ENCODE assay signal across 19 cellular contexts in genomic region chr21:41337515-41337914, GRCh38. TPM values are rescaled to one million over a fixed set of nuclear protein-coding genes. Genes with fewer than 3 reads are reported as not detected.
DNase-seq lines count a peak whose midpoint lies in the region; ATAC-seq, FAIRE-seq and TF ChIP-seq lines count a peak whose summit lies in the region.
"Had no signal": no experiment of that assay in that cellular context is flagged by ENCODE, and none has a peak within 500 bp of the region (broad histone marks: within the 10 kb centered on the region; RNA-seq: fewer than 3 reads in every experiment).

No MANE protein-coding gene starts in this region.

- POLR2A ChIA-PET in HepG2 (lab: Yijun Ruan, JAX) (interaction anchor here (1.0 kb wide), 1 partner anchor 14 kb away, joined by 3 read pairs; no protein-coding TSS in a partner anchor), H1 (lab: Charles Lee; ENCODE audit: partially characterized antibody) (interaction anchor here (1.2 kb wide), 1 partner anchor 11 kb away, joined by 3 read pairs; no protein-coding TSS in a partner anchor)

- H4K91ac ChIP-seq in H1 (replicated peaks; ENCODE audit: insufficient read length, low read length) = peak overlapping the region; percentile 29
- H4K91ac ChIP-seq in neuronal stem cell (ENCODE audit: low read depth, low read length, poor library complexity) = no peak overlapping the region

- H3K27ac ChIP-seq in HepG2 (ENCODE audit: extremely low read length, insufficient read depth, low read length) = no peak overlapping the region
- H3K27ac ChIP-seq in right lobe of liver = no peak overlapping the region
- H3K27ac ChIP-seq in H1 (ENCODE audit: low read depth, low read length) = no peak overlapping the region
- no peak overlapping the region for H3K27ac ChIP-seq in neuronal stem cell (replicated peaks; ENCODE audit: low read length)
- H3K27ac ChIP-seq: BLaER1 treated with 17β-estradiol and CSF1 and Interleukin-3, amounts not matched to agents 10 nM and 100 nM; HL-60 had no signal

- no peak for TF ChIP-seq RAD21 in HepG2 (CRISPR knock-in tag; IDR thresholded peaks at IDR 0.05)
- TF ChIP-seq RAD21 in H1 (IDR thresholded peaks at IDR 0.05 in 1 of 2, conservative IDR thresholded peaks at IDR 0.05 in 1 of 2; ENCODE audit: low read depth in 2 of 2, low read length in 2 of 2) = no peak

- peak overlapping the region; percentile 99 for H2AK5ac ChIP-seq in H1 (ENCODE audit: low read depth, low read length)
- no peak overlapping the region for H2AK5ac ChIP-seq in neuronal stem cell (ENCODE audit: low read depth, low read length)

- no peak overlapping the region for H3K27ac Mint-ChIP-seq in T-helper 2 cell treated with Interferon-gamma antibody and Interleukin-4, amounts not matched to agents 5 μg/mL and 100 μg/mL, for 36 hours
- H3K27ac Mint-ChIP-seq: CD4-positive, CD25-positive, alpha-beta regulatory T cell; HFFc6; IgD-negative memory B cell had no signal

- no peak overlapping the region for H4K5ac ChIP-seq in H1 (ENCODE audit: insufficient read length, low read depth, low read length)

- WGBS in HepG2 (ENCODE audit: low lambda C conversion rate) = 98% methylated on average over 3 of the region's 3 CpGs
- WGBS in right lobe of liver (ENCODE audit: insufficient coverage, low coverage, low lambda C conversion rate, missing lambda C conversion rate) = 86% methylated on average over 3 of the region's 3 CpGs
- WGBS in H1 (ENCODE audit: extremely low coverage in 1 of 2, insufficient coverage in 1 of 2, insufficient read length in 1 of 2, insufficient replicate concordance in 2 of 2, low coverage in 1 of 2, low lambda C conversion rate in 2 of 2, missing lambda C conversion rate in 1 of 2), 2 experiments = 93% methylated on average over 3 of the region's 3 CpGs; no CpG with 5 or more reads in 1 of the 2 experiments
- 100% methylated on average over 1 of the region's 3 CpGs; no CpG with 5 or more reads in 1 of the 2 donors for WGBS in neuronal stem cell (ENCODE audit: extremely low coverage in 2 of 2, insufficient read length in 2 of 2, insufficient replicate concordance in 1 of 2), 2 donors

- FAIRE-seq in HepG2 (lab: Jason Lieb, UNC) = no peak
- peak; percentile 7 for FAIRE-seq in H1 (lab: Jason Lieb, UNC)
- FAIRE-seq: GM18507 had no signal

- H3K4me1 Mint-ChIP-seq in T-helper 2 cell treated with Interferon-gamma antibody and Interleukin-4, amounts not matched to agents 5 μg/mL and 100 μg/mL, for 36 hours (ENCODE audit: low read depth) = no peaks in the 10 kb centered on the region
- H3K4me1 Mint-ChIP-seq: CD4-positive, CD25-positive, alpha-beta regulatory T cell; IgD-negative memory B cell had no signal

- H3K36me3 Mint-ChIP-seq in T-helper 2 cell treated with Interferon-gamma antibody and Interleukin-4, amounts not matched to agents 5 μg/mL and 100 μg/mL, for 36 hours (ENCODE audit: low read depth) = no peaks in the 10 kb centered on the region
- H3K36me3 Mint-ChIP-seq: CD4-positive, CD25-positive, alpha-beta regulatory T cell had no signal

- H2BK20ac ChIP-seq in H1 (ENCODE audit: low read length) = no peak overlapping the region

- H3K18ac ChIP-seq in H1 (ENCODE audit: extremely low read depth, low read length) = no peak overlapping the region
- no peak overlapping the region for H3K18ac ChIP-seq in neuronal stem cell (ENCODE audit: low read length)

- TF ChIP-seq EP300 in HepG2 (IDR thresholded peaks at IDR 0.05; ENCODE audit: low read depth in 2 of 2, low read length in 2 of 2) (no peak), HepG2 (CRISPR knock-in tag; IDR thresholded peaks at IDR 0.05; ENCODE audit: borderline replicate concordance) (no peak), H1 (IDR thresholded peaks at IDR 0.05; ENCODE audit: borderline replicate concordance in 1 of 2, low read depth in 2 of 2, low read length in 2 of 2) (no peak)

- H3K4me3 Mint-ChIP-seq in T-helper 2 cell treated with Interferon-gamma antibody and Interleukin-4, amounts not matched to agents 5 μg/mL and 100 μg/mL, for 36 hours = no peak overlapping the region
- H3K4me3 Mint-ChIP-seq: CD4-positive, CD25-positive, alpha-beta regulatory T cell; HFFc6; IgD-negative memory B cell had no signal

- H2BK15ac ChIP-seq in H1 (ENCODE audit: low read length) = no peak overlapping the region
- no peak overlapping the region for H2BK15ac ChIP-seq in neuronal stem cell (ENCODE audit: low read length)

- in situ Hi-C loops in HepG2 (cut with HindIII; ENCODE audit: extremely low pct_ligation_motif_present, low pct_unique_long_range_greater_than_20kb) = no loop called here

- peaks cover 4% of the 10 kb centered on the region for H3K23me2 ChIP-seq in H1 (ENCODE audit: low read depth, low read length)

- H2AFZ ChIP-seq in HepG2 (ENCODE audit: low read length) (no peak overlapping the region), H1 (ENCODE audit: low read length) (no peak overlapping the region), neuronal stem cell (ENCODE audit: low read length) (no peak overlapping the region)

- TF ChIP-seq CTCF in HepG2 (CRISPR knock-in tag; IDR thresholded peaks at IDR 0.05) (no peak), right lobe of liver (IDR thresholded peaks at IDR 0.05) (no peak), H1 (IDR thresholded peaks at IDR 0.05; ENCODE audit: control extremely low read depth in 1 of 3, insufficient read depth in 1 of 3, low read depth in 1 of 3, low read length in 3 of 3) (no peak)

- CTCF ChIA-PET in HepG2 (lab: Yijun Ruan, JAX; ENCODE audit: low intra/inter-chr PET ratio, low total read pairs) (no interaction called here), H1 (lab: Charles Lee; ENCODE audit: partially characterized antibody) (interaction anchor here (0.9 to 1.5 kb wide), 2 partner anchors 22 to 55 kb away, joined by 3 to 5 read pairs; no protein-coding TSS in a partner anchor)

- H3K9me3 Mint-ChIP-seq in T-helper 2 cell treated with Interferon-gamma antibody and Interleukin-4, amounts not matched to agents 5 μg/mL and 100 μg/mL, for 36 hours = peaks cover 4% of the 10 kb centered on the region

- ATAC-seq in HepG2 (no peak), right lobe of liver (no peak), GM18867 (IDR thresholded peaks at IDR 0.05; ENCODE audit: unreplicated experiment) (no peak)

- H2BK12ac ChIP-seq in H1 (ENCODE audit: low read depth, low read length) (peak overlapping the region; percentile 69; the same call in 1 of the 2 replicates), neuronal stem cell (ENCODE audit: low read length) (no peak overlapping the region)

- intact Hi-C loops in HepG2 (cut with micrococcal nuclease; ENCODE audit: unreplicated experiment) (no loop called here), right lobe of liver (cut with DNase I) (no loop called here)

- H3K79me1 ChIP-seq in H1 (ENCODE audit: low read depth, low read length) = no peaks in the 10 kb centered on the region
- no peaks in the 10 kb centered on the region for H3K79me1 ChIP-seq in neuronal stem cell (ENCODE audit: low read depth, low read length)

- H3K27me3 Mint-ChIP-seq in T-helper 2 cell treated with Interferon-gamma antibody and Interleukin-4, amounts not matched to agents 5 μg/mL and 100 μg/mL, for 36 hours (ENCODE audit: low read depth) = peaks cover 27% of the 10 kb centered on the region

- peaks cover 2 to 48% of the 10 kb centered on the region in 2 experiments; a peak in 4 of 5 replicates for H3K36me3 ChIP-seq in HepG2 (replicated peaks in 1 of 2; ENCODE audit: control insufficient read depth in 1 of 2, insufficient read depth in 2 of 2, low read length in 2 of 2)
- no peaks in the 10 kb centered on the region for H3K36me3 ChIP-seq in right lobe of liver
- H3K36me3 ChIP-seq in H1 (ENCODE audit: control insufficient read depth in 2 of 4, insufficient read depth in 4 of 4, low read length in 3 of 4) = no peaks in the 10 kb centered on the region
- peaks cover 0 to 2% of the 10 kb centered on the region in 2 donors for H3K36me3 ChIP-seq in neuronal stem cell (replicated peaks in 1 of 2; ENCODE audit: control insufficient read depth in 2 of 2, insufficient read depth in 2 of 2, low read length in 2 of 2)
- H3K36me3 ChIP-seq: BLaER1 treated with 17β-estradiol and CSF1 and Interleukin-3, amounts not matched to agents 10 nM and 100 nM; HAP-1 had no signal

- H3K23ac ChIP-seq in H1 (ENCODE audit: insufficient read length) (no peak overlapping the region), neuronal stem cell (ENCODE audit: low read depth, low read length, poor library complexity) (no peak overlapping the region)

- H3K4me3 ChIP-seq in HepG2 (replicated peaks in 1 of 3; ENCODE audit: insufficient read depth in 1 of 3, low read depth in 2 of 3, low read length in 3 of 3) (no peak overlapping the region), right lobe of liver (no peak overlapping the region), H1 (ENCODE audit: extremely low read depth in 1 of 4, insufficient read depth in 2 of 4, low read depth in 3 of 4, low read length in 4 of 4) (no peak overlapping the region), neuronal stem cell (ENCODE audit: low read length in 2 of 2) (peak overlapping the region in 1 of 2 donors; percentile 17)
- H3K4me3 ChIP-seq: BLaER1 treated with 17β-estradiol and CSF1 and Interleukin-3, amounts not matched to agents 10 nM and 100 nM; HAP-1 had no signal

- H4K20me1 ChIP-seq in HepG2 (ENCODE audit: insufficient read depth, low read length) (no peaks in the 10 kb centered on the region), H1 (replicated peaks in 1 of 2; ENCODE audit: control insufficient read depth in 1 of 2, insufficient read depth in 2 of 2, low read length in 2 of 2) (no peaks in the 10 kb centered on the region)
- H4K20me1 ChIP-seq: BLaER1 treated with 17β-estradiol and CSF1 and Interleukin-3, amounts not matched to agents 10 nM and 100 nM had no signal

- H3K14ac ChIP-seq in H1 (ENCODE audit: insufficient read length) (no peak overlapping the region), neuronal stem cell (ENCODE audit: low read length) (peak overlapping the region; percentile 90)

- BruUV-seq in HepG2 (replicated peaks; lab: Mats Ljungman, UMichigan) = no TSS peak

- H3K4me1 ChIP-seq in HepG2 (ENCODE audit: insufficient read depth, low read length) (peaks cover 21% of the 10 kb centered on the region), right lobe of liver (no peaks in the 10 kb centered on the region), H1 (replicated peaks in 1 of 4; ENCODE audit: control insufficient read depth in 3 of 4, insufficient read depth in 4 of 4, low read length in 3 of 4) (no peaks in the 10 kb centered on the region), neuronal stem cell (ENCODE audit: control insufficient read depth in 2 of 2, insufficient read depth in 1 of 2, low read depth in 1 of 2, low read length in 2 of 2) (no peaks in the 10 kb centered on the region)
- H3K4me1 ChIP-seq: HAP-1 had no signal

- H3K56ac ChIP-seq in H1 (replicated peaks; ENCODE audit: insufficient read length, low read depth, low read length) = no peak overlapping the region

- no peak overlapping the region for H2BK120ac ChIP-seq in H1 (replicated peaks; ENCODE audit: low read depth, low read length)
- H2BK120ac ChIP-seq in neuronal stem cell (ENCODE audit: low read depth, low read length) = no peak overlapping the region

- H3K4me2 ChIP-seq in HepG2 (ENCODE audit: low read depth, low read length) = no peak overlapping the region
- no peak overlapping the region for H3K4me2 ChIP-seq in H1 (ENCODE audit: insufficient read depth in 1 of 2, low read depth in 2 of 2, low read length in 2 of 2)
- no peak overlapping the region for H3K4me2 ChIP-seq in neuronal stem cell (ENCODE audit: insufficient read depth, low read length, poor library complexity, severe bottlenecking)

- no peak for DNase-seq in HepG2 (ENCODE audit: low spot score)
- no peak for DNase-seq in right lobe of liver
- DNase-seq in H1 (ENCODE audit: low read depth in 1 of 2, low spot score in 2 of 2) = no peak
- no peak for DNase-seq in neuronal stem cell (ENCODE audit: low spot score)
- no peak for DNase-seq in T-helper 2 cell treated with Interferon-gamma antibody and Interleukin-4, amounts not matched to agents 5 μg/mL and 100 μg/mL, for 36 hours (ENCODE audit: low spot score)
- no peak for DNase-seq in LoVo (ENCODE audit: low spot score)
- DNase-seq: 8988T; ACHN; CD4-positive, CD25-positive, alpha-beta regulatory T cell; DMS53; GF-D8; GOT3; HFFc6 had no signal

- H3K9me3 ChIP-seq in HepG2 (ENCODE audit: low read length) = no peaks in the 10 kb centered on the region; the same call in 1 of the 2 replicates
- no peaks in the 10 kb centered on the region for H3K9me3 ChIP-seq in right lobe of liver
- H3K9me3 ChIP-seq in H1 (ENCODE audit: insufficient read depth in 2 of 2, low read depth in 1 of 2, low read length in 1 of 2) = peaks cover 12 to 21% of the 10 kb centered on the region in 2 experiments
- peaks cover 0 to 8% of the 10 kb centered on the region in 2 donors for H3K9me3 ChIP-seq in neuronal stem cell (replicated peaks in 1 of 2; ENCODE audit: control insufficient read depth in 2 of 2, insufficient read depth in 1 of 2, low read depth in 1 of 2, low read length in 2 of 2)

- H4K8ac ChIP-seq in H1 (ENCODE audit: extremely low read depth, insufficient read depth, low read length) (no peak overlapping the region), neuronal stem cell (ENCODE audit: low read depth, low read length) (no peak overlapping the region)

- H3K79me2 ChIP-seq in HepG2 (ENCODE audit: insufficient read depth, low read length) = peaks cover 27% of the 10 kb centered on the region
- H3K79me2 ChIP-seq in H1 (ENCODE audit: control insufficient read depth in 1 of 2, insufficient read depth in 2 of 2, low read length in 2 of 2) = no peaks in the 10 kb centered on the region

- H2BK5ac ChIP-seq in H1 (ENCODE audit: low read depth, low read length) = peak overlapping the region; percentile 45; the same call in 1 of the 2 replicates
- no peak overlapping the region for H2BK5ac ChIP-seq in neuronal stem cell (ENCODE audit: low read length)

- no peak overlapping the region for H3K9ac ChIP-seq in HepG2 (ENCODE audit: insufficient read depth, low read depth, low read length)
- no peak overlapping the region for H3K9ac ChIP-seq in H1 (replicated peaks in 1 of 4; ENCODE audit: extremely low read depth in 1 of 4, low read depth in 3 of 4, low read length in 3 of 4)
- peak overlapping the region; percentile 70 for H3K9ac ChIP-seq in neuronal stem cell (ENCODE audit: low read depth, low read length, poor library complexity)
- H3K9ac ChIP-seq: BLaER1 treated with 17β-estradiol and CSF1 and Interleukin-3, amounts not matched to agents 10 nM and 100 nM had no signal

- H3K4ac ChIP-seq in H1 (replicated peaks; ENCODE audit: insufficient read length, low read depth, low read length) (no peak overlapping the region), neuronal stem cell (ENCODE audit: low read length) (no peak overlapping the region)

- TF ChIP-seq POLR2A in HepG2 (IDR thresholded peaks at IDR 0.05; ENCODE audit: insufficient read depth in 1 of 2, low read depth in 2 of 2, low read length in 2 of 2) (no peak), right lobe of liver (IDR thresholded peaks at IDR 0.05) (no peak), H1 (IDR thresholded peaks at IDR 0.05; ENCODE audit: control extremely low read depth in 1 of 2, low read depth in 2 of 2, low read length in 2 of 2) (no peak)

- no peaks in the 10 kb centered on the region for H3K27me3 ChIP-seq in HepG2 (ENCODE audit: control insufficient read depth in 1 of 2, insufficient read depth in 2 of 2, low read length in 2 of 2)
- H3K27me3 ChIP-seq in right lobe of liver = no peaks in the 10 kb centered on the region
- H3K27me3 ChIP-seq in H1 (replicated peaks in 1 of 4; ENCODE audit: control insufficient read depth in 3 of 4, extremely low read depth in 1 of 4, insufficient read depth in 3 of 4, low read length in 3 of 4) = no peaks in the 10 kb centered on the region
- no peaks in the 10 kb centered on the region for H3K27me3 ChIP-seq in neuronal stem cell (ENCODE audit: control insufficient read depth in 3 of 3, insufficient read depth in 3 of 3, low read depth in 1 of 3, low read length in 3 of 3)
- H3K27me3 ChIP-seq: BLaER1 treated with 17β-estradiol and CSF1 and Interleukin-3, amounts not matched to agents 10 nM and 100 nM had no signal

RNA-seq across cellular contexts. Expression of gene FAM3B, which starts 20.9 kb away (rescaled TPM):
- 41.9 and 62.0 TPM in 2 replicates for total RNA-seq in HepG2 (2016; rRNA removed; fragmentation: Illumina TruSeq; extraction: Trizol)
- total RNA-seq in HepG2 (2016; cell fraction: cytosol; rRNA removed; fragmentation: Illumina TruSeq; extraction: Trizol; ENCODE audit: low read depth) = 39.6 and 40.5 TPM in 2 replicates
- 44.1 and 62.5 TPM in 2 replicates for total RNA-seq in HepG2 (2016; cell fraction: insoluble cytoplasmic fraction; rRNA removed; fragmentation: Illumina TruSeq; extraction: Trizol)
- 34.8 and 38.7 TPM in 2 replicates for total RNA-seq in HepG2 (2016; cell fraction: membrane; rRNA removed; fragmentation: Illumina TruSeq; extraction: Trizol)
- 51.9 and 55.6 TPM in 2 replicates for total RNA-seq in HepG2 (2016; cell fraction: nucleus; rRNA removed; fragmentation: Illumina TruSeq; extraction: Trizol)
- polyA plus RNA-seq in HepG2 (2011; rRNA removed) = 43.6 and 46.5 TPM in 2 replicates
- polyA plus RNA-seq in HepG2 (2011; cell fraction: cytosol; rRNA removed) = 35.5 and 35.6 TPM in 2 replicates
- polyA plus RNA-seq in HepG2 (2011; cell fraction: nucleus; rRNA removed) = 32.7 and 33.7 TPM in 2 replicates
- polyA plus RNA-seq in HepG2 (2012) = 27.9 and 41.5 TPM in 2 replicates
- 38.5 and 45.0 TPM in 2 replicates for polyA plus RNA-seq in HepG2 (2016; cell fraction: cytosol; fragmentation: Illumina TruSeq; extraction: Trizol; ENCODE audit: low read depth)
- 40.2 and 42.4 TPM in 2 replicates for polyA plus RNA-seq in HepG2 (2016; cell fraction: insoluble cytoplasmic fraction; fragmentation: Illumina TruSeq; extraction: Trizol; ENCODE audit: low read depth)
- 30.8 and 35.2 TPM in 2 replicates for polyA plus RNA-seq in HepG2 (2016; cell fraction: membrane; fragmentation: Illumina TruSeq; extraction: Trizol; ENCODE audit: low read depth)
- 91.4 and 98.1 TPM in 2 replicates for polyA plus RNA-seq in HepG2 (2016; cell fraction: nucleus; fragmentation: Illumina TruSeq; extraction: Trizol; ENCODE audit: insufficient read depth, low read depth)
- polyA minus RNA-seq in HepG2 (2011; rRNA and poly(A)+ RNA removed; ENCODE audit: low replicate concordance) = 36.1 TPM in 1 of 2 replicates, not detected in the other
- 9.9 and 12.2 TPM in 2 replicates for polyA minus RNA-seq in HepG2 (2011; cell fraction: cytosol; rRNA and poly(A)+ RNA removed)
- 15.6 and 18.9 TPM in 2 replicates for polyA minus RNA-seq in HepG2 (2011; cell fraction: nucleus; rRNA and poly(A)+ RNA removed)
- total RNA-seq in right lobe of liver = under 1 TPM in 4 of 6 experiments, not detected in 2; 0.49 to 0.95 (median 0.76) TPM
- total RNA-seq in H1 (2021; fragmentation: NEBNext Ultra II Directional; extraction: Animal tissue kit (Norgen Biotek cat#: 25700)) = 2.0 and 3.1 TPM in 2 replicates
- polyA plus RNA-seq in H1 (2011; rRNA removed) = 2.0 TPM in 2 replicates
- polyA plus RNA-seq in H1 (2011; cell fraction: cytosol; rRNA removed) = 2.7 TPM
- polyA plus RNA-seq in H1 (2011; cell fraction: nucleus; rRNA removed) = 1.2 TPM
- polyA plus RNA-seq in H1 (2012, experiment 1 of 2) = 2.1 to 3.4 TPM (median 2.2 TPM) in 4 replicates
- polyA plus RNA-seq in H1 (2012, experiment 2 of 2) = 1.00 TPM
- 2.0 TPM for polyA plus RNA-seq in H1 (2013, experiment 1 of 2)
- 2.2 TPM for polyA plus RNA-seq in H1 (2013, experiment 2 of 2)
- 1.0 and 3.1 TPM in 2 replicates for polyA minus RNA-seq in H1 (2011; rRNA and poly(A)+ RNA removed)
- polyA minus RNA-seq in H1 (2011; cell fraction: cytosol; rRNA and poly(A)+ RNA removed) = 1.3 TPM
- 1.6 TPM for polyA minus RNA-seq in H1 (2011; cell fraction: nucleus; rRNA and poly(A)+ RNA removed)
- polyA plus RNA-seq in neuronal stem cell (2013, experiment 1 of 2) = not detected
- polyA plus RNA-seq in neuronal stem cell (2013, experiment 2 of 2) = not detected
- total RNA-seq: CD4-positive, CD25-positive, alpha-beta regulatory T cell; HFFc6 had no signal
- polyA plus RNA-seq: CD4-positive, CD25-positive, alpha-beta regulatory T cell; IgD-negative memory B cell had no signal

RNA-seq across cellular contexts. Expression of gene MX2, which starts 24.3 kb away (rescaled TPM):
- total RNA-seq in HepG2 (2016; rRNA removed; fragmentation: Illumina TruSeq; extraction: Trizol) (35.7 and 46.9 TPM in 2 replicates), right lobe of liver (1 to 10 TPM in 4 of 6 experiments, under 1 TPM in 2; 0.49 to 1.9 (median 1.5) TPM)
- total RNA-seq in HepG2 (2016; cell fraction: cytosol; rRNA removed; fragmentation: Illumina TruSeq; extraction: Trizol; ENCODE audit: low read depth) = 13.1 and 13.9 TPM in 2 replicates
- total RNA-seq in HepG2 (2016; cell fraction: insoluble cytoplasmic fraction; rRNA removed; fragmentation: Illumina TruSeq; extraction: Trizol) = 36.0 and 40.4 TPM in 2 replicates
- 49.7 and 53.9 TPM in 2 replicates for total RNA-seq in HepG2 (2016; cell fraction: membrane; rRNA removed; fragmentation: Illumina TruSeq; extraction: Trizol)
- total RNA-seq in HepG2 (2016; cell fraction: nucleus; rRNA removed; fragmentation: Illumina TruSeq; extraction: Trizol) = 22.1 and 28.5 TPM in 2 replicates
- polyA plus RNA-seq in HepG2 (2011; rRNA removed) (24.0 and 26.3 TPM in 2 replicates), H1 (2011; rRNA removed) (2.8 and 3.1 TPM in 2 replicates)
- polyA plus RNA-seq in HepG2 (2011; cell fraction: cytosol; rRNA removed) = 19.7 and 23.1 TPM in 2 replicates
- polyA plus RNA-seq in HepG2 (2011; cell fraction: nucleus; rRNA removed) = 20.8 and 25.8 TPM in 2 replicates
- 21.5 and 22.7 TPM in 2 replicates for polyA plus RNA-seq in HepG2 (2012)
- polyA plus RNA-seq in HepG2 (2016; cell fraction: cytosol; fragmentation: Illumina TruSeq; extraction: Trizol; ENCODE audit: low read depth) = 15.4 and 17.8 TPM in 2 replicates
- 34.6 and 40.6 TPM in 2 replicates for polyA plus RNA-seq in HepG2 (2016; cell fraction: insoluble cytoplasmic fraction; fragmentation: Illumina TruSeq; extraction: Trizol; ENCODE audit: low read depth)
- 37.5 and 39.1 TPM in 2 replicates for polyA plus RNA-seq in HepG2 (2016; cell fraction: membrane; fragmentation: Illumina TruSeq; extraction: Trizol; ENCODE audit: low read depth)
- 26.6 and 29.1 TPM in 2 replicates for polyA plus RNA-seq in HepG2 (2016; cell fraction: nucleus; fragmentation: Illumina TruSeq; extraction: Trizol; ENCODE audit: insufficient read depth, low read depth)
- polyA minus RNA-seq in HepG2 (2011; rRNA and poly(A)+ RNA removed; ENCODE audit: low replicate concordance) = 0.21 and 25.1 TPM in 2 replicates
- 15.5 and 16.9 TPM in 2 replicates for polyA minus RNA-seq in HepG2 (2011; cell fraction: cytosol; rRNA and poly(A)+ RNA removed)
- polyA minus RNA-seq in HepG2 (2011; cell fraction: nucleus; rRNA and poly(A)+ RNA removed) = 45.6 and 52.1 TPM in 2 replicates
- total RNA-seq in H1 (2021; fragmentation: NEBNext Ultra II Directional; extraction: Animal tissue kit (Norgen Biotek cat#: 25700)) = 8.9 TPM in 2 replicates
- polyA plus RNA-seq in H1 (2011; cell fraction: cytosol; rRNA removed) = 3.1 TPM
- polyA plus RNA-seq in H1 (2011; cell fraction: nucleus; rRNA removed) = 4.0 TPM
- polyA plus RNA-seq in H1 (2012, experiment 1 of 2) = 3.9 to 5.5 TPM (median 4.9 TPM) in 4 replicates
- polyA plus RNA-seq in H1 (2012, experiment 2 of 2) = 0.91 TPM
- polyA plus RNA-seq in H1 (2013, experiment 1 of 2) = 3.6 TPM
- 4.0 TPM for polyA plus RNA-seq in H1 (2013, experiment 2 of 2)
- 4.2 and 5.6 TPM in 2 replicates for polyA minus RNA-seq in H1 (2011; rRNA and poly(A)+ RNA removed)
- polyA minus RNA-seq in H1 (2011; cell fraction: cytosol; rRNA and poly(A)+ RNA removed) = 1.5 TPM
- 6.6 TPM for polyA minus RNA-seq in H1 (2011; cell fraction: nucleus; rRNA and poly(A)+ RNA removed)
- 3.2 TPM for polyA plus RNA-seq in neuronal stem cell (2013, experiment 1 of 2)
- polyA plus RNA-seq in neuronal stem cell (2013, experiment 2 of 2) = 3.5 TPM
